ENCODE assay signal across 30 cellular contexts in the genomic region with DNA sequence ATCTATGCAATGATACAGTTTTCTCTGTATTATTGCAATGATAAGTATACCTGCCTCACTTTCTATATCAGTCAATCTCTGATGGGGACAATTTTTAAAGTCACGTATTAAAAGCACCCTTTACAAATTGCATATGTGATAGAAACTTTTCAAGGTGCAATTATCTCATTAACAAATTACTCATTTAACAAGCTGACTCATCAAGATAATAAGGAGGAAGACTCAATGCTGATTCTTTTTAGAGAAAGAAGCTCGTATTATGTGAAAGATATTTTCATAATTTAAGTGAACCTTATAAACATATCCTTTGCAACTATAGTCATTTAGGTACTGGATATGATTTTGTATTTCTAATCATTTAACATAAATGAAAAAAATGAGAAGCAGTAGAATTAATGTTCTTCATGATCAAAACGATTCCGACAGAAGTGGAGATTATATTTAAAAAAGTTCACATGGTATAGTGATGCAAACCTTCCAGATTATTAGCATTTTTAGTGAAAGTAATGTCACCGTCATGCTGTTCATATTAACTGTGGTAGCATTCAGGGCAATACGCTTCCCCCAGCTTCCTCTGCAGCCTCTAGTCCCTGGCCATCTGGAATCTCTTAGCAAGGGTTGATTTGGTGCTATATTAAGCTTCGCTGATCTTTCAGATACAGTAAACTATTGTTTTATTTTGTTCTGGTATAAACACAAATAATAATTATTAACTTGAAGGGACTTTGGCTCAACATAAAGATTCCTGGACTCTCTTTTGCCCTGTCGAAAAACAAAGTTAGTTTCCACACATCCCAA.
"Had no signal": no experiment of that assay in that cellular context is flagged by ENCODE, and none has a peak within 500 bp of the region (broad histone marks: within the 10 kb centered on the region; RNA-seq: fewer than 3 reads in every experiment).

No MANE protein-coding gene starts in this region.

- H3K4me3 ChIP-seq: PC-9, SJCRH30, SK-N-MC had no signal

- H3K4me1 ChIP-seq: SJCRH30 had no signal

- DNase-seq: activated B cell treated with CpG ODN at 0.5 μM for 24 hours; activated CD4-positive, alpha-beta memory T cell treated with anti-CD3 and anti-CD28 coated beads, Interleukin-2, amount 10 ng/mL, durations not matched to agents 7 days and 5 days; activated CD4-positive, alpha-beta T cell treated with anti-CD3 and anti-CD28 coated beads for 4 hours; activated CD4-positive, CD25-positive, alpha-beta regulatory T cell treated with anti-CD3 and anti-CD28 coated beads, Interleukin-2, amount 50 U/mL, for 72 hours; activated CD8-positive, alpha-beta memory T cell treated with anti-CD3 and anti-CD28 coated beads for 24 hours; activated CD8-positive, alpha-beta memory T cell treated with anti-CD3 and anti-CD28 coated beads, Interleukin-2, amount 10 ng/mL, durations not matched to agents 7 days and 5 days; activated CD8-positive, alpha-beta memory T cell treated with anti-CD3 and anti-CD28 coated beads, Interleukin-2, amount 50 U/mL, for 48 hours; activated effector memory CD4-positive, alpha-beta T cell treated with Interleukin-2 at 50 U/mL for 16 hours; activated naive CD4-positive, alpha-beta T cell treated with anti-CD3 and anti-CD28 coated beads, Interleukin-2, amount 10 ng/mL, durations not matched to agents 7 days and 5 days; activated naive CD8-positive, alpha-beta T cell treated with anti-CD3 and anti-CD28 coated beads, Interleukin-2, amount 50 U/mL, for 24 hours; activated T-cell treated with anti-CD3 and anti-CD28 coated beads, Interleukin-2, amount 50 U/mL, for 48 hours; anterior cingulate cortex; caudate nucleus; cerebellar nuclear complex; NCI-H1105; NCI-H1417 treated with DMSO at 0.1 percent for 48 hours; NCI-H2029 treated with DMSO at 0.1 percent for 48 hours; NCI-H2107; NCI-H2171; NCI-H510A; NCI-H748 treated with DMSO at 0.1 percent for 48 hours; NK-92 treated with Interleukin-12 subunit alpha and Interleukin-12 subunit beta, amount 100 ng/mL, for 24 hours; PC-9; SHP77; SJCRH30; T-cell; T-helper 2 cell; T-helper 9 cell had no signal

- H3K4me2 ChIP-seq: PC-9 had no signal

- H2AFZ ChIP-seq: PC-9 had no signal

- H3K27ac ChIP-seq: PC-9, SJCRH30, SK-N-MC, VCaP had no signal

- H3K9me3 ChIP-seq: SJCRH30 had no signal

- H3K27me3 ChIP-seq: SJCRH30 had no signal

- H3K36me3 ChIP-seq: SJCRH30 had no signal

- ATAC-seq: activated CD8-positive, alpha-beta memory T cell treated with anti-CD3 and anti-CD28 coated beads, Interleukin-2, amount 10 ng/mL, durations not matched to agents 7 days and 5 days; activated naive CD8-positive, alpha-beta T cell treated with anti-CD3 and anti-CD28 coated beads, Interleukin-2, amount 50 U/mL, for 24 hours; T-cell had no signal
